In genomic region chr1:237857455-237857854, GRCh38 we compare ENCODE assay signal across 8 cellular contexts. TPM values are rescaled to one million over a fixed set of nuclear protein-coding genes. Genes with fewer than 3 reads are reported as not detected.
"Had no signal": no experiment of that assay in that cellular context is flagged by ENCODE, and none has a peak within 500 bp of the region (broad histone marks: within the 10 kb centered on the region; RNA-seq: fewer than 3 reads in every experiment).

No MANE protein-coding gene starts in this region.

- H3K27ac ChIP-seq: GM23248 had no signal

- DNase-seq: GM23248, H9, HCEC 1CT, KBM-7 had no signal

- H3K9ac ChIP-seq: GM23248 had no signal

- H2AFZ ChIP-seq: GM23248 had no signal

- FAIRE-seq: H1, H54 had no signal

- H3K4me3 ChIP-seq: GM23248 had no signal

RNA-seq across cellular contexts. Expression of gene ZP4, which starts 33.3 kb away (rescaled TPM):
- total RNA-seq: GM23248, H1, H9, HT-29 had no signal
- polyA plus RNA-seq: GM23248, H1, IgD-negative memory B cell had no signal
